In the genomic region with DNA sequence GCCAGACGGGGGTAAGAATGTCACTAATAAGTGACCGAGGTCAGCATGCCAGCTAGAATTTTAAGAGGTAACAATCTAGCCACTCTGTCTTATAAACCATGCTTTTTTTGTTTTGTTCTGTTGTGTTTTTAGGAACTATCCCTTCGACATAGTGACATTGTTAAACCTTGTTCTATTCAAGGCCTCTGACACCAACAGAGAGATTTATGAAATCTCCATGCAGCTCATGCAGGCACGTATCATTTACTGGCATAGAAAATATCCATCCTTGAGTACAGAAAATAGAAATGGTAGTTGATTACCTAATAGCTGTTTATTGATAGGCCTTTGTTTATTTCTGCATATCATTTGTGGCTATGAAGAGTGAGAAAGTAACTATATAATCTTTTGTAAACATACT, we compare ENCODE assay signal across 19 cellular contexts.
A peak's percentile ranks its signal among the peaks of the same experiment; 100 is the strongest.
DNase-seq lines count a peak whose midpoint lies in the region; ATAC-seq and TF ChIP-seq lines count a peak whose summit lies in the region.
"Had no signal": no experiment of that assay in that cellular context is flagged by ENCODE, and none has a peak within 500 bp of the region (broad histone marks: within the 10 kb centered on the region; RNA-seq: fewer than 3 reads in every experiment).

No MANE protein-coding gene starts in this region.

- WGBS in heart left ventricle, 4 donors: 65 to 73% (median 69%) methylated on average over 4 of the region's 4 CpGs
- 76% methylated on average over 4 of the region's 4 CpGs for WGBS in right cardiac atrium
- WGBS in suprapubic skin: 89% methylated on average over 4 of the region's 4 CpGs

- peaks cover 0 to 62% (median 12%) of the 10 kb centered on the region in 9 donors for H3K36me3 ChIP-seq in heart left ventricle
- H3K36me3 ChIP-seq in left ventricle myocardium inferior: peaks cover 8% of the 10 kb centered on the region
- H3K36me3 ChIP-seq in right atrium auricular region: peaks cover 22% of the 10 kb centered on the region
- H3K36me3 ChIP-seq in skeletal muscle tissue (ENCODE audit: control insufficient read depth in 3 of 3, insufficient read depth in 3 of 3, low read length in 3 of 3): peaks cover 2 to 14% (median 12%) of the 10 kb centered on the region in 3 donors
- no peaks in the 10 kb centered on the region for H3K36me3 ChIP-seq in suprapubic skin
- H3K36me3 ChIP-seq: BLaER1 treated with 17β-estradiol and CSF1 and Interleukin-3, amounts not matched to agents 10 nM and 100 nM had no signal

- H3K4me1 ChIP-seq in heart left ventricle (peaks cover 0 to 73% (median 14%) of the 10 kb centered on the region in 12 donors), right cardiac atrium (ENCODE audit: control insufficient read depth, insufficient read depth, low read length) (no peaks in the 10 kb centered on the region), left ventricle myocardium inferior (peaks cover 66% of the 10 kb centered on the region), right atrium auricular region (peaks cover 0 to 23% of the 10 kb centered on the region in 2 donors), skeletal muscle tissue (ENCODE audit: control insufficient read depth in 3 of 3, insufficient read depth in 3 of 3, low read length in 3 of 3) (no peaks in the 10 kb centered on the region), suprapubic skin (no peaks in the 10 kb centered on the region)
- H3K4me1 ChIP-seq: A549 had no signal

- ATAC-seq in heart left ventricle (peak in 2 of 4 donors; percentile 35 to 49), right cardiac atrium (no peak), Right ventricle myocardium inferior (no peak)
- ATAC-seq: A549; CD8-positive, alpha-beta T cell had no signal

- intact Hi-C loops in heart left ventricle (cut with DNase I) (loop anchor here in 2 of 10 donors (5.0 to 10.0 kb wide), 2 partner anchors 35 to 177 kb away; no protein-coding TSS in a partner anchor), right cardiac atrium (cut with DNase I) (no loop called here), left ventricle myocardium inferior (cut with micrococcal nuclease) (no loop called here), Right ventricle myocardium inferior (cut with DNase I) (loop anchor here (5.0 kb wide), 1 partner anchor 40 kb away; no protein-coding TSS in a partner anchor), cardiac septum (cut with DNase I) (loop anchor here (5.0 kb wide), 1 partner anchor 35 kb away; no protein-coding TSS in a partner anchor)

- TF ChIP-seq CTCF in heart left ventricle (IDR thresholded peaks at IDR 0.05) (no peak), left ventricle myocardium inferior (IDR thresholded peaks at IDR 0.05; ENCODE audit: borderline replicate concordance) (no peak), right atrium auricular region (IDR thresholded peaks at IDR 0.05) (no peak), suprapubic skin (IDR thresholded peaks at IDR 0.05) (no peak)

- DNase-seq in heart left ventricle (no peak), right cardiac atrium (no peak), left ventricle myocardium inferior (no peak), Right ventricle myocardium inferior (ENCODE audit: missing footprints) (no peak), right atrium auricular region (ENCODE audit: low spot score) (no peak), cardiac septum (ENCODE audit: low spot score) (no peak), suprapubic skin (ENCODE audit: low spot score in 2 of 2) (no peak)
- DNase-seq: AML-193; Caco-2; Calu3; CD4-positive, alpha-beta T cell; CD8-positive, alpha-beta T cell; DMS79 treated with DMSO at 0.1 percent for 48 hours; GF-D8 had no signal

- TF ChIP-seq EP300 in suprapubic skin (IDR thresholded peaks at IDR 0.05): no peak

- TF ChIP-seq POLR2A in heart left ventricle (IDR thresholded peaks at IDR 0.05) (no peak), suprapubic skin (IDR thresholded peaks at IDR 0.05) (no peak)

- H3K9me3 ChIP-seq in heart left ventricle (no peaks in the 10 kb centered on the region), right cardiac atrium (ENCODE audit: control insufficient read depth, low read length) (no peaks in the 10 kb centered on the region), left ventricle myocardium inferior (replicated peaks) (no peaks in the 10 kb centered on the region), right atrium auricular region (no peaks in the 10 kb centered on the region), skeletal muscle tissue (ENCODE audit: control insufficient read depth in 3 of 3, low read length in 3 of 3) (no peaks in the 10 kb centered on the region), suprapubic skin (no peaks in the 10 kb centered on the region)
- H3K9me3 ChIP-seq: A549; BLaER1 treated with 17β-estradiol and CSF1 and Interleukin-3, amounts not matched to agents 10 nM and 100 nM; Caco-2 had no signal

- H3K27me3 ChIP-seq in heart left ventricle: no peaks in the 10 kb centered on the region
- no peaks in the 10 kb centered on the region for H3K27me3 ChIP-seq in right cardiac atrium (ENCODE audit: control insufficient read depth, insufficient read depth)
- no peaks in the 10 kb centered on the region for H3K27me3 ChIP-seq in left ventricle myocardium inferior (ENCODE audit: low read depth)
- H3K27me3 ChIP-seq in right atrium auricular region: no peaks in the 10 kb centered on the region
- H3K27me3 ChIP-seq in skeletal muscle tissue (ENCODE audit: control insufficient read depth in 3 of 3, insufficient read depth in 3 of 3, low read length in 3 of 3): no peaks in the 10 kb centered on the region
- no peaks in the 10 kb centered on the region for H3K27me3 ChIP-seq in suprapubic skin
- H3K27me3 ChIP-seq: BLaER1 treated with 17β-estradiol and CSF1 and Interleukin-3, amounts not matched to agents 10 nM and 100 nM had no signal

- peak overlapping the region; percentile 20 to 74 (median 56) for H3K27ac ChIP-seq in heart left ventricle
- H3K27ac ChIP-seq in right cardiac atrium (ENCODE audit: low read length): no peak overlapping the region
- H3K27ac ChIP-seq in left ventricle myocardium inferior (replicated peaks): peak overlapping the region; percentile 72
- peak overlapping the region; percentile 66 to 67 for H3K27ac ChIP-seq in right atrium auricular region
- H3K27ac ChIP-seq in skeletal muscle tissue (ENCODE audit: low read depth, low read length): peak overlapping the region; percentile 58
- no peak overlapping the region for H3K27ac ChIP-seq in suprapubic skin
- H3K27ac ChIP-seq: 22Rv1; A549; BLaER1 treated with 17β-estradiol and CSF1 and Interleukin-3, amounts not matched to agents 10 nM and 100 nM; C4-2B had no signal

- H3K9ac ChIP-seq in skeletal muscle tissue (ENCODE audit: low read depth in 1 of 3, low read length in 3 of 3): no peak overlapping the region
- H3K9ac ChIP-seq: BLaER1 treated with 17β-estradiol and CSF1 and Interleukin-3, amounts not matched to agents 10 nM and 100 nM had no signal

- H3K4me3 ChIP-seq in heart left ventricle: no peak overlapping the region
- no peak overlapping the region for H3K4me3 ChIP-seq in right cardiac atrium (ENCODE audit: low read length)
- H3K4me3 ChIP-seq in left ventricle myocardium inferior: no peak overlapping the region
- no peak overlapping the region for H3K4me3 ChIP-seq in right atrium auricular region
- no peak overlapping the region for H3K4me3 ChIP-seq in skeletal muscle tissue (ENCODE audit: low read length in 3 of 3)
- no peak overlapping the region for H3K4me3 ChIP-seq in suprapubic skin
- H3K4me3 ChIP-seq: A549; BLaER1 treated with 17β-estradiol and CSF1 and Interleukin-3, amounts not matched to agents 10 nM and 100 nM had no signal

Comparison
In these comparisons a context has a peak if more than half of its experiments do, and no peak if none do; other contexts are left out.
1. H3K27ac ChIP-seq: peak in heart left ventricle (12 of 12), left ventricle myocardium inferior (single experiment), right atrium auricular region (2 of 2) and skeletal muscle tissue (single experiment); none in right cardiac atrium (single experiment) and suprapubic skin (single experiment).
2. intact Hi-C loops: an anchor here in Right ventricle myocardium inferior (5.0 kb wide) and cardiac septum (5.0 kb wide); none called in right cardiac atrium and left ventricle myocardium inferior.